15 cellular contexts compared by ENCODE assay signal in genomic region chr2:18046558-18046957, GRCh38.
DNase-seq lines count a peak whose midpoint lies in the region; ATAC-seq, FAIRE-seq and TF ChIP-seq lines count a peak whose summit lies in the region.
"Had no signal": no experiment of that assay in that cellular context is flagged by ENCODE, and none has a peak within 500 bp of the region (broad histone marks: within the 10 kb centered on the region; RNA-seq: fewer than 3 reads in every experiment).

No MANE protein-coding gene starts in this region.

- DNase-seq in A172 (ENCODE audit: low spot score) (peak; percentile 64), LoVo (ENCODE audit: low spot score) (peak; percentile 6), astrocyte (ENCODE audit: low read depth) (peak; percentile 87), right cardiac atrium (peak in 1 of 3 donors; percentile 41), HK-2 (ENCODE audit: unreplicated experiment) (no peak), NCI-H82 treated with DMSO at 0.1 percent for 48 hours (lab: John Stamatoyannopoulos, UW; ENCODE audit: unreplicated experiment) (no peak), testis (no peak), RKO (ENCODE audit: low spot score) (no peak)
- DNase-seq: DMS79 treated with DMSO at 0.1 percent for 48 hours; immature natural killer cell; NCI-H187 treated with DMSO at 0.1 percent for 48 hours; stimulated activated CD4-positive, alpha-beta T cell treated with anti-CD3 and anti-CD28 coated beads, Interleukin-2, amount 100 ng/mL, for 48 hours; WERI-Rb-1 had no signal

- no peak overlapping the region for H3K4me2 ChIP-seq in astrocyte (ENCODE audit: low read length)
- H3K4me2 ChIP-seq: A549 had no signal

- TF ChIP-seq CTCF in astrocyte (IDR thresholded peaks at IDR 0.05; ENCODE audit: insufficient read depth, low read depth, low read length) (no peak), testis (IDR thresholded peaks at IDR 0.05) (no peak)

- H3K4me1 ChIP-seq in astrocyte (ENCODE audit: insufficient read depth, low read length) (peaks cover 4% of the 10 kb centered on the region), right cardiac atrium (ENCODE audit: control insufficient read depth, insufficient read depth, low read length) (no peaks in the 10 kb centered on the region), testis (no peaks in the 10 kb centered on the region)
- H3K4me1 ChIP-seq: A549 had no signal

- H3K36me3 ChIP-seq in astrocyte (ENCODE audit: insufficient read depth, low read length) (no peaks in the 10 kb centered on the region), testis (ENCODE audit: low read depth, missing control alignments) (no peaks in the 10 kb centered on the region)
- H3K36me3 ChIP-seq: WERI-Rb-1 had no signal

- FAIRE-seq in astrocyte (lab: Jason Lieb, UNC), result no peak
- FAIRE-seq: A549 had no signal

- peak; percentile 44 to 77 for ATAC-seq in right cardiac atrium
- ATAC-seq: A549 had no signal

- H2AFZ ChIP-seq in astrocyte (ENCODE audit: low read depth, low read length), result no peak overlapping the region

- TF ChIP-seq POLR2A in testis (IDR thresholded peaks at IDR 0.05), result no peak

- intact Hi-C loops in right cardiac atrium (cut with DNase I) (no loop called here), testis (cut with DNase I; ENCODE audit: low total_unique reads) (no loop called here)

- no peak overlapping the region for H3K9ac ChIP-seq in astrocyte (ENCODE audit: low read length)

- no peaks in the 10 kb centered on the region for H4K20me1 ChIP-seq in astrocyte (ENCODE audit: insufficient read depth, low read length)

- no peak overlapping the region for H3K4me3 ChIP-seq in astrocyte (ENCODE audit: insufficient read depth, low read depth, low read length)
- no peak overlapping the region for H3K4me3 ChIP-seq in right cardiac atrium (ENCODE audit: low read length)
- no peak overlapping the region for H3K4me3 ChIP-seq in testis
- H3K4me3 ChIP-seq: A549 had no signal

- no peaks in the 10 kb centered on the region for H3K4me1 Mint-ChIP-seq in astrocyte (ENCODE audit: low read depth, unreplicated experiment)
- H3K4me1 Mint-ChIP-seq: immature natural killer cell had no signal

- no peaks in the 10 kb centered on the region for H3K79me2 ChIP-seq in astrocyte (ENCODE audit: insufficient read depth, low read length)

- no peak overlapping the region for H3K4me3 Mint-ChIP-seq in astrocyte (ENCODE audit: unreplicated experiment)
- H3K4me3 Mint-ChIP-seq: immature natural killer cell; stimulated activated naive CD8-positive, alpha-beta T cell treated with anti-CD3 and anti-CD28 coated beads, Interleukin-15, Interleukin-2, amounts not matched to agents 100 ng/mL and 50 ng/mL, for 24 hours had no signal

- no peaks in the 10 kb centered on the region for H3K36me3 Mint-ChIP-seq in astrocyte (ENCODE audit: low read depth, unreplicated experiment)
- H3K36me3 Mint-ChIP-seq: immature natural killer cell had no signal

- H3K27ac ChIP-seq in astrocyte (ENCODE audit: low read depth, low read length), result no peak overlapping the region
- no peak overlapping the region for H3K27ac ChIP-seq in right cardiac atrium (ENCODE audit: low read length)
- no peak overlapping the region for H3K27ac ChIP-seq in testis
- H3K27ac ChIP-seq: A549 had no signal

- peaks cover 2% of the 10 kb centered on the region for H3K27me3 Mint-ChIP-seq in astrocyte (ENCODE audit: low read depth, unreplicated experiment)

- H3K9me3 ChIP-seq in astrocyte (ENCODE audit: insufficient read depth, low read depth, low read length) (no peaks in the 10 kb centered on the region), right cardiac atrium (ENCODE audit: control insufficient read depth, low read length) (no peaks in the 10 kb centered on the region), testis (no peaks in the 10 kb centered on the region)
- H3K9me3 ChIP-seq: A549 had no signal

- H3K27me3 ChIP-seq in astrocyte (ENCODE audit: insufficient read depth, low read length) (no peaks in the 10 kb centered on the region), right cardiac atrium (ENCODE audit: control insufficient read depth, insufficient read depth) (no peaks in the 10 kb centered on the region), testis (no peaks in the 10 kb centered on the region)

- H3K27ac Mint-ChIP-seq in astrocyte (ENCODE audit: unreplicated experiment), result no peak overlapping the region
- H3K27ac Mint-ChIP-seq: immature natural killer cell; stimulated activated naive CD8-positive, alpha-beta T cell treated with anti-CD3 and anti-CD28 coated beads, Interleukin-15, Interleukin-2, amounts not matched to agents 100 ng/mL and 50 ng/mL, for 24 hours had no signal

- H3K9me3 Mint-ChIP-seq in astrocyte (ENCODE audit: unreplicated experiment), result no peaks in the 10 kb centered on the region
- H3K9me3 Mint-ChIP-seq: stimulated activated naive CD8-positive, alpha-beta T cell treated with anti-CD3 and anti-CD28 coated beads, Interleukin-15, Interleukin-2, amounts not matched to agents 100 ng/mL and 50 ng/mL, for 24 hours had no signal

Comparison
In these comparisons a context has a peak if more than half of its experiments do, and no peak if none do; other contexts are left out.
1. DNase-seq: peak in A172 (single experiment), LoVo (single experiment) and astrocyte (single experiment); none in HK-2 (single experiment), NCI-H82 treated with DMSO at 0.1 percent for 48 hours (single experiment), testis (single experiment) and RKO (single experiment).